10 cellular contexts compared by ENCODE assay signal in genomic region chr7:102412548-102412947, GRCh38. TPM values are rescaled to one million over a fixed set of nuclear protein-coding genes. Genes with fewer than 3 reads are reported as not detected.
DNase-seq lines count a peak whose midpoint lies in the region; ATAC-seq and TF ChIP-seq lines count a peak whose summit lies in the region.
"Had no signal": no experiment of that assay in that cellular context is flagged by ENCODE, and none has a peak within 500 bp of the region (broad histone marks: within the 10 kb centered on the region; RNA-seq: fewer than 3 reads in every experiment).

No MANE protein-coding gene starts in this region.

- no peak for ATAC-seq in activated T-helper 17 cell treated with anti-CD3 and anti-CD28 coated beads, Interleukin-2, amount 50 U/mL, for 72 hours (replicated peaks)
- ATAC-seq in GM19351 (IDR thresholded peaks at IDR 0.05; ENCODE audit: unreplicated experiment), result no peak

- H2AFZ ChIP-seq in osteoblast (ENCODE audit: low read length), result no peak overlapping the region

- peaks cover 99% of the 10 kb centered on the region for H3K36me3 Mint-ChIP-seq in activated T-helper 17 cell treated with anti-CD3 and anti-CD28 coated beads, Interleukin-2, amount 50 U/mL, for 72 hours (ENCODE audit: low read depth)

- H3K27me3 Mint-ChIP-seq in activated T-helper 17 cell treated with anti-CD3 and anti-CD28 coated beads, Interleukin-2, amount 50 U/mL, for 72 hours, result no peaks in the 10 kb centered on the region

- H3K4me3 Mint-ChIP-seq in activated T-helper 17 cell treated with anti-CD3 and anti-CD28 coated beads, Interleukin-2, amount 50 U/mL, for 72 hours, result no peak overlapping the region

- H3K4me3 ChIP-seq in HFF-Myc (replicated peaks; ENCODE audit: low read depth, low read length), result no peak overlapping the region
- H3K4me3 ChIP-seq in osteoblast (ENCODE audit: insufficient read depth, low read length), result no peak overlapping the region

- no peak for TF ChIP-seq POLR2A in erythroblast (IDR thresholded peaks at IDR 0.05; ENCODE audit: low read length)

- H3K9me3 Mint-ChIP-seq in activated T-helper 17 cell treated with anti-CD3 and anti-CD28 coated beads, Interleukin-2, amount 50 U/mL, for 72 hours, result no peaks in the 10 kb centered on the region

- no peak overlapping the region for H3K4me2 ChIP-seq in osteoblast (ENCODE audit: insufficient read depth, low read length)

- H3K27ac ChIP-seq in VCaP, result peak overlapping the region; percentile 40
- H3K27ac ChIP-seq in osteoblast (ENCODE audit: low read depth, low read length), result no peak overlapping the region

- no peaks in the 10 kb centered on the region for H3K27me3 ChIP-seq in osteoblast (ENCODE audit: insufficient read depth, low read length)

- peaks cover 13% of the 10 kb centered on the region for H4K20me1 ChIP-seq in osteoblast (ENCODE audit: insufficient read depth, low read length)

- TF ChIP-seq CTCF in HFF-Myc (IDR thresholded peaks at IDR 0.05; ENCODE audit: low read depth, low read length, missing control alignments), result peak; percentile 41
- TF ChIP-seq CTCF in VCaP (conservative IDR thresholded peaks at IDR 0.05), result peak; percentile 81
- peak; percentile 47 for TF ChIP-seq CTCF in osteoblast (IDR thresholded peaks at IDR 0.05; ENCODE audit: extremely low read depth, low read depth, low read length)

- H3K4me1 ChIP-seq in osteoblast (ENCODE audit: insufficient read depth, low read length), result no peaks in the 10 kb centered on the region

- H3K4me1 Mint-ChIP-seq in activated T-helper 17 cell treated with anti-CD3 and anti-CD28 coated beads, Interleukin-2, amount 50 U/mL, for 72 hours, result peaks cover 22% of the 10 kb centered on the region

- H3K9me3 ChIP-seq in osteoblast (ENCODE audit: low read depth, low read length), result no peaks in the 10 kb centered on the region

- no peak overlapping the region for H3K27ac Mint-ChIP-seq in activated T-helper 17 cell treated with anti-CD3 and anti-CD28 coated beads, Interleukin-2, amount 50 U/mL, for 72 hours

- peak; percentile 53 for DNase-seq in CD1c-positive myeloid dendritic cell (ENCODE audit: extremely low spot score)
- DNase-seq in HFF-Myc (ENCODE audit: extremely low read depth, low read depth), result no peak
- peak; percentile 51 to 55 for DNase-seq in erythroblast (lab: John Stamatoyannopoulos, UW)
- peak; percentile 83 for DNase-seq in osteoblast (ENCODE audit: insufficient read length, low spot score, missing footprints)
- DNase-seq in SKM-1 treated with dmso at 0.1 percent for 144 hours (lab: John Stamatoyannopoulos, UW; ENCODE audit: unreplicated experiment), result no peak

- H3K79me2 ChIP-seq in osteoblast (ENCODE audit: insufficient read depth, low read length), result peaks cover 19% of the 10 kb centered on the region

- H3K36me3 ChIP-seq in osteoblast (ENCODE audit: insufficient read depth, low read length), result peaks cover 66% of the 10 kb centered on the region

RNA-seq across cellular contexts. Expression of gene PRKRIP1, which starts 16.4 kb away (rescaled TPM):
- 14.5 and 16.5 TPM in 2 replicates for total RNA-seq in osteoblast
- 10 to 100 TPM; 41.7 to 76.6 TPM for total RNA-seq in activated T-helper 17 cell treated with anti-CD3 and anti-CD28 coated beads, Interleukin-2, amount 50 U/mL, for 72 hours

RNA-seq across cellular contexts. Expression of gene ORAI2, which starts 20.8 kb away (rescaled TPM):
- 44.2 and 57.5 TPM in 2 replicates for total RNA-seq in osteoblast
- total RNA-seq in activated T-helper 17 cell treated with anti-CD3 and anti-CD28 coated beads, Interleukin-2, amount 50 U/mL, for 72 hours, result 10 to 100 TPM; 30.4 to 54.9 TPM

RNA-seq across cellular contexts. Expression of gene ALKBH4, which starts 52.1 kb away (rescaled TPM):
- 13.6 and 16.3 TPM in 2 replicates for total RNA-seq in osteoblast
- 1 to 10 TPM; 9.0 to 9.2 TPM for total RNA-seq in activated T-helper 17 cell treated with anti-CD3 and anti-CD28 coated beads, Interleukin-2, amount 50 U/mL, for 72 hours

RNA-seq across cellular contexts. Expression of gene LRWD1, which starts 52.2 kb away (rescaled TPM):
- total RNA-seq in osteoblast, result 20.0 and 24.2 TPM in 2 replicates
- 10 to 100 TPM; 14.8 to 20.6 TPM for total RNA-seq in activated T-helper 17 cell treated with anti-CD3 and anti-CD28 coated beads, Interleukin-2, amount 50 U/mL, for 72 hours

RNA-seq across cellular contexts. Expression of gene SPDYE6, which starts 56.3 kb away (rescaled TPM):
- not detected in 2 replicates for total RNA-seq in osteoblast
- total RNA-seq in activated T-helper 17 cell treated with anti-CD3 and anti-CD28 coated beads, Interleukin-2, amount 50 U/mL, for 72 hours, result not detected
- total RNA-seq: glomerular endothelial cell, subcutaneous adipose tissue had no signal

Comparison
In these comparisons a context has a peak if more than half of its experiments do, and no peak if none do; other contexts are left out.
1. DNase-seq: peak in CD1c-positive myeloid dendritic cell (single experiment), erythroblast (2 of 2) and osteoblast (single experiment); none in HFF-Myc (single experiment) and SKM-1 treated with dmso at 0.1 percent for 144 hours (single experiment).
2. Peak in every context shown above with its lines, with median percentiles within 50 percentile points of each other: CTCF ChIP-seq.